In the genomic region with DNA sequence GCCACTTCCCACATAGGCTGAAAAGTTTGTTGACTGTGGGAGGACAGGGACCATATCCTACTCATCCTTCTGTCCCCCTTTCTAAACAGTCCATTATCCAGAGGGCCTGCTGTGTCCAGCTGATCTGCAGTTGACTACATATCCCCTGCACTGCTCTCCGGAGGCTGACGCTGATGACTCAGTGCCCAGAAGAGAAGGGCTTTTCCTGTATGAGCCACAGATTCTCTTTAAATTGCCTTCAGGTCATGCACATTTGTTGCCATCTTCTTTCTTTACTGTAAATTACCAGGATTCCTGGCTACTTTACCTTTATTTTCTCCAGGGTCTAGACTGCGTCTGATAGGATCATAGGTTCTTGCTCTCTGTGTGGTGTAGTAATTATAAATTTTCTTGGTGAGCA, we compare ENCODE assay signal across 14 cellular contexts.
A peak's percentile ranks its signal among the peaks of the same experiment; 100 is the strongest.
DNase-seq lines count a peak whose midpoint lies in the region; ATAC-seq and TF ChIP-seq lines count a peak whose summit lies in the region.
"Had no signal": no experiment of that assay in that cellular context is flagged by ENCODE, and none has a peak within 500 bp of the region (broad histone marks: within the 10 kb centered on the region; RNA-seq: fewer than 3 reads in every experiment).

No MANE protein-coding gene starts in this region.

- CTCF ChIA-PET in Caco-2 (lab: Charles Lee): no interaction called here

- no peaks in the 10 kb centered on the region for H3K9me3 ChIP-seq in Caco-2

- POLR2A ChIA-PET in Caco-2 (lab: Charles Lee): no interaction called here

- TF ChIP-seq CTCF in fibroblast of mammary gland (conservative IDR thresholded peaks at IDR 0.05; ENCODE audit: control insufficient read depth, insufficient read depth, low read depth, low read length) (no peak), osteocyte (IDR thresholded peaks at IDR 0.05) (no peak), Caco-2 (IDR thresholded peaks at IDR 0.05; ENCODE audit: insufficient read depth in 1 of 2, low read depth in 1 of 2, low read length in 1 of 2, severe bottlenecking in 1 of 2, unreplicated experiment in 1 of 2) (no peak)

- DNase-seq in ELR (ENCODE audit: low read depth) (peak; percentile 86), SK-MEL-5 (ENCODE audit: low read depth, low spot score) (peak; percentile 13), fibroblast of mammary gland (ENCODE audit: low read depth) (peak; percentile 67), osteocyte (ENCODE audit: extremely low spot score, unreplicated experiment) (no peak), sciatic nerve (ENCODE audit: low spot score) (no peak), NCI-H1417 treated with DMSO at 0.1 percent for 48 hours (lab: John Stamatoyannopoulos, UW) (no peak), Caco-2 (no peak)
- DNase-seq in stimulated activated naive CD8-positive, alpha-beta T cell treated with anti-CD3 and anti-CD28 coated beads, Interleukin-15, Interleukin-2, amounts not matched to agents 100 U/mL and 50 U/mL, for 24 hours: no peak
- DNase-seq: activated naive CD8-positive, alpha-beta T cell treated with anti-CD3 and anti-CD28 coated beads, Interleukin-2, amount 10 ng/mL, durations not matched to agents 7 days and 5 days; CD8-positive, alpha-beta T cell; effector CD4-positive, alpha-beta T cell; NCI-H1092 treated with DMSO at 0.1 percent for 48 hours; NCI-H446 treated with DMSO at 0.1 percent for 48 hours; RPMI8226 had no signal

- no peak for ATAC-seq in sciatic nerve
- no peak for ATAC-seq in stimulated activated naive CD8-positive, alpha-beta T cell treated with anti-CD3 and anti-CD28 coated beads, Interleukin-15, Interleukin-2, amounts not matched to agents 100 U/mL and 50 U/mL, for 24 hours
- ATAC-seq: CD8-positive, alpha-beta T cell had no signal

- no TSS peak for BruUV-seq in Caco-2 (replicated peaks; lab: Mats Ljungman, UMichigan)

- H3K36me3 Mint-ChIP-seq in osteocyte (ENCODE audit: unreplicated experiment) (no peaks in the 10 kb centered on the region), Caco-2 (ENCODE audit: insufficient read depth, unreplicated experiment) (no peaks in the 10 kb centered on the region)
- H3K36me3 Mint-ChIP-seq: activated naive CD8-positive, alpha-beta T cell treated with anti-CD3 and anti-CD28 coated beads, Interleukin-2, amount 10 ng/mL, durations not matched to agents 7 days and 5 days; CD8-positive, alpha-beta T cell had no signal

- H3K4me1 Mint-ChIP-seq in osteocyte (ENCODE audit: unreplicated experiment) (peaks cover 12% of the 10 kb centered on the region), Caco-2 (ENCODE audit: low read depth, unreplicated experiment) (no peaks in the 10 kb centered on the region)
- H3K4me1 Mint-ChIP-seq: activated naive CD8-positive, alpha-beta T cell treated with anti-CD3 and anti-CD28 coated beads, Interleukin-2, amount 10 ng/mL, durations not matched to agents 7 days and 5 days had no signal

- H3K4me3 ChIP-seq in fibroblast of mammary gland (ENCODE audit: control insufficient read depth, low read depth, low read length) (no peak overlapping the region), Caco-2 (ENCODE audit: low read depth, low read length) (no peak overlapping the region)

- no peaks in the 10 kb centered on the region for H3K27me3 Mint-ChIP-seq in osteocyte (ENCODE audit: unreplicated experiment)
- no peaks in the 10 kb centered on the region for H3K27me3 Mint-ChIP-seq in Caco-2 (ENCODE audit: insufficient read depth, unreplicated experiment)

- intact Hi-C loops in sciatic nerve (cut with DNase I) (no loop called here), Caco-2 (cut with micrococcal nuclease; ENCODE audit: unreplicated experiment) (no loop called here)

- H3K9me3 Mint-ChIP-seq in osteocyte (ENCODE audit: unreplicated experiment) (peaks cover 13% of the 10 kb centered on the region), Caco-2 (ENCODE audit: unreplicated experiment) (no peaks in the 10 kb centered on the region)
- H3K9me3 Mint-ChIP-seq: activated naive CD8-positive, alpha-beta T cell treated with anti-CD3 and anti-CD28 coated beads, Interleukin-2, amount 10 ng/mL, durations not matched to agents 7 days and 5 days had no signal

- no peaks in the 10 kb centered on the region for H3K36me3 ChIP-seq in Caco-2 (ENCODE audit: control insufficient read depth, insufficient read depth, low read length)

- H3K27ac Mint-ChIP-seq in osteocyte (ENCODE audit: unreplicated experiment): peak overlapping the region; percentile 50
- H3K27ac Mint-ChIP-seq in Caco-2 (ENCODE audit: unreplicated experiment): no peak overlapping the region
- H3K27ac Mint-ChIP-seq: activated naive CD8-positive, alpha-beta T cell treated with anti-CD3 and anti-CD28 coated beads, Interleukin-2, amount 10 ng/mL, durations not matched to agents 7 days and 5 days; CD8-positive, alpha-beta T cell had no signal

- H3K4me1 ChIP-seq in Caco-2: no peaks in the 10 kb centered on the region

- in situ Hi-C loops in SK-MEL-5 (cut with HindIII; ENCODE audit: low pct_unique_long_range_greater_than_20kb, low sequenced_read_pairs): no loop called here

- H3K4me3 Mint-ChIP-seq in osteocyte (ENCODE audit: unreplicated experiment) (no peak overlapping the region), Caco-2 (ENCODE audit: unreplicated experiment) (no peak overlapping the region)
- H3K4me3 Mint-ChIP-seq: activated naive CD8-positive, alpha-beta T cell treated with anti-CD3 and anti-CD28 coated beads, Interleukin-2, amount 10 ng/mL, durations not matched to agents 7 days and 5 days; CD8-positive, alpha-beta T cell had no signal

- H3K27me3 ChIP-seq in Caco-2 (replicated peaks; ENCODE audit: control insufficient read depth, insufficient read depth, low read length): no peaks in the 10 kb centered on the region

Comparison
In these comparisons a context has a peak if more than half of its experiments do, and no peak if none do; other contexts are left out.
1. DNase-seq: peak in ELR (single experiment), SK-MEL-5 (single experiment) and fibroblast of mammary gland (single experiment); none in osteocyte (single experiment), sciatic nerve (single experiment), stimulated activated naive CD8-positive, alpha-beta T cell treated with anti-CD3 and anti-CD28 coated beads, Interleukin-15, Interleukin-2, amounts not matched to agents 100 U/mL and 50 U/mL, for 24 hours (single experiment), NCI-H1417 treated with DMSO at 0.1 percent for 48 hours (single experiment) and Caco-2 (0 of 2).